8 cellular contexts compared by ENCODE assay signal in genomic region chr19:511101-511841, GRCh38. TPM values are rescaled to one million over a fixed set of nuclear protein-coding genes. Genes with fewer than 3 reads are reported as not detected.
A peak's percentile ranks its signal among the peaks of the same experiment; 100 is the strongest.
DNase-seq lines count a peak whose midpoint lies in the region; ATAC-seq and TF ChIP-seq lines count a peak whose summit lies in the region.

No MANE protein-coding gene starts in this region.

- H3K4me3 ChIP-seq in esophagus (ENCODE audit: low read depth in 1 of 2, low read length in 2 of 2): no peak overlapping the region

- no peaks in the 10 kb centered on the region for H3K27me3 ChIP-seq in esophagus (ENCODE audit: control insufficient read depth in 1 of 2, insufficient read depth in 2 of 2, low read length in 2 of 2)

- WGBS in esophagus, 2 donors: 47 to 52% methylated on average over 29 of the region's 29 CpGs

- H3K27me3 Mint-ChIP-seq in progenitor cell of endocrine pancreas: peaks cover 11% of the 10 kb centered on the region

- H3K9me3 ChIP-seq in esophagus (ENCODE audit: control insufficient read depth in 2 of 2, insufficient read depth in 1 of 2, low read depth in 1 of 2, low read length in 1 of 2): no peaks in the 10 kb centered on the region

- peak overlapping the region; percentile 60 to 89 for H3K27ac ChIP-seq in esophagus (ENCODE audit: low read depth in 2 of 2, low read length in 1 of 2)

- peak; percentile 15 for TF ChIP-seq POLR2A in GM18526 (IDR thresholded peaks at IDR 0.05; ENCODE audit: extremely low read depth, insufficient read length)

- H3K36me3 ChIP-seq in esophagus (ENCODE audit: control insufficient read depth in 2 of 2, insufficient read depth in 2 of 2, low read length in 1 of 2): peaks cover 0 to 10% of the 10 kb centered on the region in 2 donors

- peaks cover 11% of the 10 kb centered on the region for H3K4me1 Mint-ChIP-seq in progenitor cell of endocrine pancreas (ENCODE audit: low read depth)

- no peaks in the 10 kb centered on the region for H3K9me3 Mint-ChIP-seq in progenitor cell of endocrine pancreas (ENCODE audit: low read depth)

- H3K36me3 Mint-ChIP-seq in progenitor cell of endocrine pancreas (ENCODE audit: insufficient read depth): peaks cover 8% of the 10 kb centered on the region

- no peak overlapping the region for H3K4me3 Mint-ChIP-seq in progenitor cell of endocrine pancreas (ENCODE audit: low read depth)

- ATAC-seq in GM19397 (IDR thresholded peaks at IDR 0.05; ENCODE audit: unreplicated experiment): no peak
- no peak for ATAC-seq in omental fat pad (ENCODE audit: low FRiP score)

- peak overlapping the region; percentile 77 for H3K27ac Mint-ChIP-seq in progenitor cell of endocrine pancreas

- H3K4me1 ChIP-seq in esophagus (ENCODE audit: control insufficient read depth in 2 of 2, insufficient read depth in 2 of 2, low read length in 1 of 2): peaks cover 9 to 11% of the 10 kb centered on the region in 2 donors

- DNase-seq in NCI-H748 treated with DMSO at 0.1 percent for 48 hours (lab: John Stamatoyannopoulos, UW): peak; percentile 89
- DNase-seq in activated T-cell treated with anti-CD3 and anti-CD28 coated beads for 1 hour (ENCODE audit: low read depth): peak; percentile 68
- no peak for DNase-seq in progenitor cell of endocrine pancreas (ENCODE audit: low spot score, unreplicated experiment)
- no peak for DNase-seq in GM19240 (ENCODE audit: insufficient read length, low spot score)
- no peak for DNase-seq in omental fat pad (ENCODE audit: low spot score)

- no peak for TF ChIP-seq CTCF in progenitor cell of endocrine pancreas (IDR thresholded peaks at IDR 0.05; ENCODE audit: unreplicated experiment)
- TF ChIP-seq CTCF in omental fat pad (IDR thresholded peaks at IDR 0.05): no peak

RNA-seq across cellular contexts. Expression of gene TPGS1, which starts 4.0 kb away (rescaled TPM):
- 10 to 100 TPM; 13.9 to 16.8 TPM for polyA plus RNA-seq in esophagus
- total RNA-seq in progenitor cell of endocrine pancreas (16.4 and 18.0 TPM in 2 replicates), omental fat pad (10 to 100 TPM; 45.5 to 61.2 (median 46.1) TPM)

RNA-seq across cellular contexts. Expression of gene MADCAM1, which starts 15.0 kb away (rescaled TPM):
- polyA plus RNA-seq in esophagus: 1 to 10 TPM in 1 of 2 donors, under 1 TPM in 1; 0.57 to 2.0 TPM
- total RNA-seq in progenitor cell of endocrine pancreas (0.77 and 1.0 TPM in 2 replicates), omental fat pad (under 1 TPM in 1 of 4 donors, not detected in 3; 0.69 TPM)

RNA-seq across cellular contexts. Expression of gene CDC34, which starts 20.3 kb away (rescaled TPM):
- polyA plus RNA-seq in esophagus: 10 to 100 TPM; 45.2 to 68.7 TPM
- 96.9 and 100 TPM in 2 replicates for total RNA-seq in progenitor cell of endocrine pancreas
- total RNA-seq in omental fat pad: 10 to 100 TPM; 40.2 to 67.7 (median 55.5) TPM

RNA-seq across cellular contexts. Expression of gene GZMM, which starts 32.6 kb away (rescaled TPM):
- polyA plus RNA-seq in esophagus: 1 to 10 TPM in 1 of 2 donors, under 1 TPM in 1; 0.86 to 1.1 TPM
- 0.31 TPM in 1 of 2 replicates, not detected in the other for total RNA-seq in progenitor cell of endocrine pancreas
- total RNA-seq in omental fat pad: 1 to 10 TPM in 2 of 4 donors, not detected in 2; 1.1 to 3.7 TPM

RNA-seq across cellular contexts. Expression of gene SHC2, which starts 50.4 kb away (rescaled TPM):
- 1 to 10 TPM; 3.0 to 5.3 TPM for polyA plus RNA-seq in esophagus
- 159 TPM in 2 replicates for total RNA-seq in progenitor cell of endocrine pancreas
- 10 to 100 TPM; 11.7 to 27.1 (median 18.8) TPM for total RNA-seq in omental fat pad

Comparison
In these comparisons a context has a peak if more than half of its experiments do, and no peak if none do; other contexts are left out.
1. DNase-seq: peak in NCI-H748 treated with DMSO at 0.1 percent for 48 hours (single experiment) and activated T-cell treated with anti-CD3 and anti-CD28 coated beads for 1 hour (single experiment); none in progenitor cell of endocrine pancreas (single experiment), GM19240 (single experiment) and omental fat pad (single experiment).